ENCODE assay signal across 8 cellular contexts in the genomic region with DNA sequence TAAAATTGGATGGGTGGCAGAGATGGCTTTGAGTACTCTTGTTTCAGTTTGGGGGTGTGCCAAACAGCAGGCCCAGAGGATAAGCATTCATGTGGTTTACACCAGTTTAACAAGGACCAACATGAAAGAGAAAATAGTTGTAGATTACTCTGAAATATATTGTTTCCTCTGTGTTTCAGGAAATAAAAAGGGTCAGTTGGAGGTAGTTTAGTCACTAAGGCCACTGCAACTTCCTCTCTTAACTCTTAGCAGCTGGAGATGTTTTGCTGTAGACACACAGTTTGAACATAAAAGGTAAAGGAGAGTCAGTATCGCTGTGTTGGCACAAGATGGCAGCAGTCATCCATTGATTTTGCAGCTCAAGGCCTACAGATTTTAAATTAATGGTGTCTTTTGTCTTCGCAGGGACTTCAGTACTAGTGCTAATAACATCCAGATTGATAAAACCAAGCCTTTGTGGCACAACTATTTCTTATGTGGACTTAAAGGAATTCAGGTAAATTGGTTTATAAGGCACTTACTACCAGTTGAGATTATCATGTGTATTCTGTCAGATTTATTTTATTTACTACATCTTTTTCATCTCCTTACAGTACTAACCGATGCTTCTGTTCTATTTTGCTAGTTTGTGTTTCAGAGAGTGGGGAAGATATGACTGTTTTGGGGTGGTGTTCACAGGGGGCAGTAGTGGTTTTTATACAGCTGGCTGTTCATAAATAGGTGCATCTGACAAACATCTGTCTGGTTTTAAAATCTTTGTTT.
DNase-seq lines count a peak whose midpoint lies in the region; ATAC-seq and TF ChIP-seq lines count a peak whose summit lies in the region.

No MANE protein-coding gene starts in this region.

- intact Hi-C loops in OCI-LY7 (cut with micrococcal nuclease; ENCODE audit: unreplicated experiment), result loop anchor here (1.0 to 5.0 kb wide), 2 partner anchors 187 to 767 kb away; no protein-coding TSS in a partner anchor

- no peak for TF ChIP-seq POLR2A in gastroesophageal sphincter (IDR thresholded peaks at IDR 0.05)

- H3K4me3 ChIP-seq in OCI-LY7 (ENCODE audit: low read depth, low read length, poor library complexity, severe bottlenecking) (no peak overlapping the region), gastroesophageal sphincter (no peak overlapping the region)

- peaks cover 9% of the 10 kb centered on the region; the same call in 1 of the 2 replicates for H3K9me3 ChIP-seq in OCI-LY7 (ENCODE audit: low read length)
- H3K9me3 ChIP-seq in gastroesophageal sphincter, result no peaks in the 10 kb centered on the region

- H3K9me2 ChIP-seq in OCI-LY7 (ENCODE audit: insufficient read depth, low read length), result no peaks in the 10 kb centered on the region

- TF ChIP-seq CTCF in OCI-LY7 (conservative IDR thresholded peaks at IDR 0.05; ENCODE audit: low read length) (peak; percentile 86), gastroesophageal sphincter (IDR thresholded peaks at IDR 0.05) (peak; percentile 55 to 84 (median 76)), osteocyte (IDR thresholded peaks at IDR 0.05) (peak; percentile 90)

- H3K36me3 Mint-ChIP-seq in activated T-cell treated with anti-CD3 and anti-CD28 coated beads, Interleukin-2, amount 50 U/mL, for 72 hours (ENCODE audit: insufficient read depth in 2 of 2), result peaks cover 4 to 11% of the 10 kb centered on the region in 2 donors
- H3K36me3 Mint-ChIP-seq in osteocyte (ENCODE audit: unreplicated experiment), result peaks cover 14% of the 10 kb centered on the region

- no peaks in the 10 kb centered on the region for H3K79me2 ChIP-seq in OCI-LY7 (ENCODE audit: insufficient read depth, low read depth, low read length)

- no peaks in the 10 kb centered on the region for H3K27me3 Mint-ChIP-seq in activated T-cell treated with anti-CD3 and anti-CD28 coated beads, Interleukin-2, amount 50 U/mL, for 72 hours (ENCODE audit: low read depth)
- no peaks in the 10 kb centered on the region for H3K27me3 Mint-ChIP-seq in osteocyte (ENCODE audit: unreplicated experiment)

- TF ChIP-seq EP300 in gastroesophageal sphincter (IDR thresholded peaks at IDR 0.05), result no peak

- H3K4me1 ChIP-seq in OCI-LY7 (ENCODE audit: insufficient read depth, low read length, poor library complexity, severe bottlenecking) (peaks cover 5% of the 10 kb centered on the region), gastroesophageal sphincter (peaks cover 15 to 55% (median 18%) of the 10 kb centered on the region in 3 donors)

- H3K27ac ChIP-seq in OCI-LY7 (ENCODE audit: low read depth, low read length, poor library complexity, severe bottlenecking), result peak overlapping the region; percentile 27
- H3K27ac ChIP-seq in gastroesophageal sphincter, result peak overlapping the region; percentile 61 to 77 (median 64)

- no peaks in the 10 kb centered on the region for H3K9me3 Mint-ChIP-seq in activated T-cell treated with anti-CD3 and anti-CD28 coated beads, Interleukin-2, amount 50 U/mL, for 72 hours
- H3K9me3 Mint-ChIP-seq in osteocyte (ENCODE audit: unreplicated experiment), result no peaks in the 10 kb centered on the region

- peaks cover 6% of the 10 kb centered on the region for H3K4me1 Mint-ChIP-seq in activated T-cell treated with anti-CD3 and anti-CD28 coated beads, Interleukin-2, amount 50 U/mL, for 72 hours (ENCODE audit: low read depth)
- peaks cover 10% of the 10 kb centered on the region for H3K4me1 Mint-ChIP-seq in osteocyte (ENCODE audit: unreplicated experiment)

- peak; percentile 6 for DNase-seq in DMS153 treated with DMSO at 0.1 percent for 48 hours (lab: John Stamatoyannopoulos, UW; ENCODE audit: unreplicated experiment)
- DNase-seq in OCI-LY7 (ENCODE audit: low spot score), result peak; percentile 74
- DNase-seq in activated T-cell treated with anti-CD3 and anti-CD28 coated beads, Interleukin-2, amount 50 U/mL, for 72 hours, result peak; percentile 21 to 45
- no peak for DNase-seq in osteocyte (ENCODE audit: extremely low spot score, unreplicated experiment)
- no peak for DNase-seq in effector CD8-positive, alpha-beta T cell (lab: John Stamatoyannopoulos, UW)

- 19 to 24% methylated on average over 3 of the region's 3 CpGs for WGBS in gastroesophageal sphincter (ENCODE audit: low coverage in 1 of 2), 2 donors

- CTCF ChIA-PET in OCI-LY7 (lab: Charles Lee; ENCODE audit: unreplicated experiment), result interaction anchor here (1.2 kb wide), 1 partner anchor 186 kb away, joined by 3 read pairs; no protein-coding TSS in a partner anchor

- H3K36me3 ChIP-seq in OCI-LY7 (ENCODE audit: insufficient read depth, low read length) (peaks cover 19% of the 10 kb centered on the region; the same call in 1 of the 2 replicates), gastroesophageal sphincter (peaks cover 0 to 9% of the 10 kb centered on the region in 2 donors)

- ATAC-seq in GM19463 (IDR thresholded peaks at IDR 0.05; ENCODE audit: unreplicated experiment) (peak; percentile 94), HG03575 (IDR thresholded peaks at IDR 0.05; ENCODE audit: extremely low read depth, insufficient number of reproducible peaks, low FRiP score, unreplicated experiment) (peak; percentile 80), gastroesophageal sphincter (peak; percentile 69)
- ATAC-seq in activated T-cell treated with anti-CD3 and anti-CD28 coated beads, Interleukin-2, amount 50 U/mL, for 72 hours (replicated peaks in 1 of 2), result peak; percentile 67 to 77

- peak overlapping the region; percentile 73 for H3K27ac Mint-ChIP-seq in activated T-cell treated with anti-CD3 and anti-CD28 coated beads, Interleukin-2, amount 50 U/mL, for 72 hours
- H3K27ac Mint-ChIP-seq in osteocyte (ENCODE audit: unreplicated experiment), result peak overlapping the region; percentile 50

- peak overlapping the region; percentile 5; the same call in 1 of the 2 replicates for H2AFZ ChIP-seq in OCI-LY7 (ENCODE audit: low read length)

- no peaks in the 10 kb centered on the region for H3K27me3 ChIP-seq in gastroesophageal sphincter

- BruUV-seq in OCI-LY7 (replicated peaks; lab: Mats Ljungman, UMichigan), result no TSS peak

- no peak overlapping the region for H3K4me2 ChIP-seq in OCI-LY7 (ENCODE audit: low read length)

- no peak overlapping the region for H3K4me3 Mint-ChIP-seq in activated T-cell treated with anti-CD3 and anti-CD28 coated beads, Interleukin-2, amount 50 U/mL, for 72 hours
- H3K4me3 Mint-ChIP-seq in osteocyte (ENCODE audit: unreplicated experiment), result no peak overlapping the region

- H4K20me1 ChIP-seq in OCI-LY7 (ENCODE audit: insufficient read depth, low read length), result no peaks in the 10 kb centered on the region

- POLR2A ChIA-PET in OCI-LY7 (lab: Charles Lee), result interaction anchor here (0.5 to 1.2 kb wide), 2 partner anchors 11 to 41 kb away, joined by 4 read pairs; no protein-coding TSS in a partner anchor

Comparison
In these comparisons a context has a peak if more than half of its experiments do, and no peak if none do; other contexts are left out.
1. DNase-seq: peak in DMS153 treated with DMSO at 0.1 percent for 48 hours (single experiment), OCI-LY7 (single experiment) and activated T-cell treated with anti-CD3 and anti-CD28 coated beads, Interleukin-2, amount 50 U/mL, for 72 hours (2 of 2); none in osteocyte (single experiment) and effector CD8-positive, alpha-beta T cell (single experiment).
2. Peak in every context shown above with its lines, with median percentiles within 50 percentile points of each other: ATAC-seq and CTCF ChIP-seq.